9 cellular contexts compared by ENCODE assay signal in the genomic region with DNA sequence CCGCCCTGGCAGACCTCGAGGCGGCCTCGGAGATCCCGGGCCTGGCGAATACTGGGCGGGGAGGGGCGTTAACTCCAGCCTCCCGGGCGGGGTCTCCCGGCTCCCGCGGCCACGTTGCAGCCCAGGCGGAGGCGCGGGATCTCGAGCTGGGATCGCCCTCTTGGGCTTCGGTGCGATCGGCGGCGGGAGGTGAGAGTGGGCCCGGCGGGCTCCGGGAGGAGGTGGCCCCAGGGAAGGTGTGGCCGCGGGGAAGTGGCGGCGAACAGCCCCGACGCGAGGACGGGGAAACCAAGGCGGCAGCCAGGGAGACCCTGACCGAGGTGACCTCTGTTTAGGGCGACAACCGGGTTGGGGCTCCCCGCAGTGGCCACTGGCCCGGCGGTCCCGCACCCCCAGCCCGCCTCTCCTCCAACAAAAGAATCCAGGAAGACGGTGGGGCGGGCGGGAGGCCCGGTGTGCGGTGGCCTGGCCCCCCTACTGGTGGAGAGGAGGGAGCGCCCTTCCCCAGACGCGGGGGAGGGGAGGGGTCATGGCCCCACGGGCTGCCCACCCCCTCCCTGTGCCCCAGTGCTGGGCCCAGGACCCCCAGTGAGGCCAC. TPM values are rescaled to one million over a fixed set of nuclear protein-coding genes. Genes with fewer than 3 reads are reported as not detected.
DNase-seq lines count a peak whose midpoint lies in the region; ATAC-seq and TF ChIP-seq lines count a peak whose summit lies in the region.
"Had no signal": no experiment of that assay in that cellular context is flagged by ENCODE, and none has a peak within 500 bp of the region (broad histone marks: within the 10 kb centered on the region; RNA-seq: fewer than 3 reads in every experiment).

A gene with protein sequence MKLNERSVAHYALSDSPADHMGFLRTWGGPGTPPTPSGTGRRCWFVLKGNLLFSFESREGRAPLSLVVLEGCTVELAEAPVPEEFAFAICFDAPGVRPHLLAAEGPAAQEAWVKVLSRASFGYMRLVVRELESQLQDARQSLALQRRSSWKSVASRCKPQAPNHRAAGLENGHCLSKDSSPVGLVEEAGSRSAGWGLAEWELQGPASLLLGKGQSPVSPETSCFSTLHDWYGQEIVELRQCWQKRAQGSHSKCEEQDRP (plus strand): TSS at position 96 of the 598 bp plus-strand sequence. CDS start 3,046 bp downstream, outside the sequence.

- CTCF ChIA-PET in MCF 10A (lab: Yijun Ruan, JAX) = no interaction called here

- POLR2A ChIA-PET in MCF 10A (lab: Yijun Ruan, JAX) = no interaction called here

- intact Hi-C loops in breast epithelium (cut with DNase I; ENCODE audit: low total_unique reads) = no loop called here
- intact Hi-C loops in MCF 10A (cut with micrococcal nuclease) = no loop called here

- no peaks in the 10 kb centered on the region for H3K9me3 Mint-ChIP-seq in MCF 10A (ENCODE audit: unreplicated experiment)
- peaks cover 6% of the 10 kb centered on the region for H3K9me3 Mint-ChIP-seq in glutamatergic neuron (ENCODE audit: unreplicated experiment)

- no TSS peak for BruUV-seq in MCF 10A (replicated peaks; lab: Mats Ljungman, UMichigan)

- DNase-seq in breast epithelium (ENCODE audit: low spot score in 2 of 2) (peak; percentile 42 to 60), MCF 10A (ENCODE audit: unreplicated experiment) (no peak), glutamatergic neuron (peak; percentile 51), pulmonary artery endothelial cell (ENCODE audit: low read depth, low spot score) (no peak)
- peak; percentile 86 for DNase-seq in activated effector memory CD4-positive, alpha-beta T cell treated with anti-CD3 and anti-CD28 coated beads, Interleukin-2, amount 50 U/mL, for 16 hours
- DNase-seq: DND-41 had no signal

- TF ChIP-seq CTCF in breast epithelium (IDR thresholded peaks at IDR 0.05) = peak; percentile 45 to 69 (median 50)
- no peak for TF ChIP-seq CTCF in MCF 10A (IDR thresholded peaks at IDR 0.05; ENCODE audit: unreplicated experiment)
- peak; percentile 22 for TF ChIP-seq CTCF in glutamatergic neuron (IDR thresholded peaks at IDR 0.05; ENCODE audit: partially characterized antibody, unreplicated experiment)

- H3K9me3 ChIP-seq in breast epithelium = no peaks in the 10 kb centered on the region

- H3K36me3 Mint-ChIP-seq in MCF 10A (ENCODE audit: insufficient read depth, unreplicated experiment) (peaks cover 3% of the 10 kb centered on the region), glutamatergic neuron (ENCODE audit: unreplicated experiment) (peaks cover 6% of the 10 kb centered on the region)

- H3K27ac ChIP-seq in breast epithelium = peak within 1 kb of the TSS; percentile 88 to 96

- ATAC-seq in GM19395 (IDR thresholded peaks at IDR 0.05; ENCODE audit: unreplicated experiment) (no peak), HG03460 (IDR thresholded peaks at IDR 0.05; ENCODE audit: unreplicated experiment) (no peak), HG02885 (IDR thresholded peaks at IDR 0.05; ENCODE audit: poor library complexity, unreplicated experiment) (no peak)

- no peaks in the 10 kb centered on the region for H3K36me3 ChIP-seq in breast epithelium

- no peak for TF ChIP-seq POLR2A in breast epithelium (IDR thresholded peaks at IDR 0.05)

- H3K27me3 ChIP-seq in breast epithelium = no peaks in the 10 kb centered on the region

- H3K4me1 Mint-ChIP-seq in MCF 10A (ENCODE audit: insufficient read depth, unreplicated experiment) (no peaks in the 10 kb centered on the region), glutamatergic neuron (ENCODE audit: low read depth, unreplicated experiment) (peaks cover 14% of the 10 kb centered on the region)

- H3K27ac Mint-ChIP-seq in MCF 10A (ENCODE audit: low read depth, unreplicated experiment) (no peak within 1 kb of the TSS), glutamatergic neuron (ENCODE audit: unreplicated experiment) (no peak within 1 kb of the TSS)

- H3K4me1 ChIP-seq in breast epithelium = peaks cover 17% of the 10 kb centered on the region in 2 donors

- no peaks in the 10 kb centered on the region for H3K27me3 Mint-ChIP-seq in MCF 10A (ENCODE audit: insufficient read depth, unreplicated experiment)
- peaks cover 7% of the 10 kb centered on the region for H3K27me3 Mint-ChIP-seq in glutamatergic neuron (ENCODE audit: unreplicated experiment)

- H3K4me3 Mint-ChIP-seq in MCF 10A (ENCODE audit: unreplicated experiment) = no peak within 1 kb of the TSS
- H3K4me3 Mint-ChIP-seq in glutamatergic neuron (ENCODE audit: unreplicated experiment) = peak within 1 kb of the TSS; percentile 49

- H3K4me3 ChIP-seq in breast epithelium = peak within 1 kb of the TSS; percentile 70 to 86 (median 82)

RNA-seq across cellular contexts. Expression of the gene that starts here (rescaled TPM):
- 10 to 100 TPM; 11.5 to 18.0 (median 11.6) TPM for total RNA-seq in breast epithelium
- total RNA-seq in MCF 10A (2022) = 0.27 TPM in 1 of 2 replicates, not detected in the other
- total RNA-seq in glutamatergic neuron (ENCODE audit: unreplicated experiment) = 0.88 TPM
- total RNA-seq in pulmonary artery endothelial cell = 17.5 and 25.4 TPM in 2 replicates

Comparison
In these comparisons a context has a peak if more than half of its experiments do, and no peak if none do; other contexts are left out.
1. DNase-seq: peak in breast epithelium (2 of 2) and activated effector memory CD4-positive, alpha-beta T cell treated with anti-CD3 and anti-CD28 coated beads, Interleukin-2, amount 50 U/mL, for 16 hours (single experiment); none in MCF 10A (single experiment) and pulmonary artery endothelial cell (single experiment).
2. Peak in DNase-seq in glutamatergic neuron; RNA of the gene not detected or under 1 TPM.